ENCODE assay signal across 24 cellular contexts in genomic region chr10:79378383-79378646, GRCh38. TPM values are rescaled to one million over a fixed set of nuclear protein-coding genes. Genes with fewer than 3 reads are reported as not detected.
A peak's percentile ranks its signal among the peaks of the same experiment; 100 is the strongest.
DNase-seq lines count a peak whose midpoint lies in the region; ATAC-seq, FAIRE-seq and TF ChIP-seq lines count a peak whose summit lies in the region.
"Had no signal": no experiment of that assay in that cellular context is flagged by ENCODE, and none has a peak within 500 bp of the region (broad histone marks: within the 10 kb centered on the region; RNA-seq: fewer than 3 reads in every experiment).

No MANE protein-coding gene starts in this region.

- no peak overlapping the region for H3K27ac Mint-ChIP-seq in activated CD4-positive, alpha-beta memory T cell treated with anti-CD3 and anti-CD28 coated beads, Interleukin-2, amount 10 ng/mL, durations not matched to agents 7 days and 5 days
- no peak overlapping the region for H3K27ac Mint-ChIP-seq in activated CD4-positive, alpha-beta memory T cell treated with anti-CD3 and anti-CD28 coated beads for 36 hours
- no peak overlapping the region for H3K27ac Mint-ChIP-seq in CD8-positive, alpha-beta T cell
- H3K27ac Mint-ChIP-seq: B cell had no signal

- no peaks in the 10 kb centered on the region for H3K9me1 ChIP-seq in K562 (ENCODE audit: control insufficient read depth, insufficient read depth, low read length)

- H3K36me3 ChIP-seq in K562 (ENCODE audit: control insufficient read depth, insufficient read depth, low read length) (no peaks in the 10 kb centered on the region), stomach smooth muscle (ENCODE audit: control insufficient read depth in 2 of 2, insufficient read depth in 2 of 2, low read length in 2 of 2) (no peaks in the 10 kb centered on the region)
- H3K36me3 ChIP-seq in CD8-positive, alpha-beta T cell (ENCODE audit: insufficient read depth, low read length) = no peaks in the 10 kb centered on the region
- H3K36me3 ChIP-seq: HAP-1 had no signal

- FAIRE-seq in K562 (lab: Jason Lieb, UNC) = no peak

- no peak for TF ChIP-seq POLR2A in K562 (conservative IDR thresholded peaks at IDR 0.05)

- H3K79me2 ChIP-seq in K562 (ENCODE audit: control insufficient read depth, insufficient read depth, low read length) = no peaks in the 10 kb centered on the region

- peak; percentile 5 for DNase-seq in activated CD4-positive, alpha-beta memory T cell treated with anti-CD3 and anti-CD28 coated beads, Interleukin-2, amount 10 ng/mL, durations not matched to agents 7 days and 5 days
- no peak for DNase-seq in activated CD4-positive, alpha-beta memory T cell treated with anti-CD3 and anti-CD28 coated beads for 36 hours
- no peak for DNase-seq in K562 (ENCODE audit: extremely low read depth in 1 of 4, low spot score in 3 of 4)
- DNase-seq in mesenteric fat pad (ENCODE audit: low spot score) = peak; percentile 80
- DNase-seq in CD8-positive, alpha-beta T cell = no peak
- DNase-seq: Calu3, DMS79 treated with DMSO at 0.1 percent for 48 hours, GF-D8, GM23248, Kasumi-1, NCI-H1092 treated with DMSO at 0.1 percent for 48 hours, NCI-H1436 treated with DMSO at 0.1 percent for 48 hours, NCI-H187 treated with DMSO at 0.1 percent for 48 hours, NCI-H2171 treated with DMSO at 0.1 percent for 48 hours, NCI-H524, NCI-H748 treated with DMSO at 0.1 percent for 48 hours, PC-3, SK-N-SH had no signal

- H3K4me1 ChIP-seq in K562 (replicated peaks in 1 of 2; ENCODE audit: control insufficient read depth in 2 of 2, insufficient read depth in 2 of 2, low read length in 2 of 2) (peaks cover 11 to 25% of the 10 kb centered on the region in 2 experiments; a peak in 4 of 5 replicates), stomach smooth muscle (ENCODE audit: control insufficient read depth, insufficient read depth, low read length) (peaks cover 54% of the 10 kb centered on the region)
- no peaks in the 10 kb centered on the region for H3K4me1 ChIP-seq in CD8-positive, alpha-beta T cell (ENCODE audit: insufficient read depth, low read length)
- H3K4me1 ChIP-seq: HAP-1 had no signal

- WGBS in K562 (ENCODE audit: insufficient coverage, low coverage, missing lambda C conversion rate) = 52% methylated on average over 7 of the region's 7 CpGs

- H3K4me2 ChIP-seq in K562 (ENCODE audit: insufficient read depth, low read length) = no peak overlapping the region
- H3K4me2 ChIP-seq: SK-N-SH had no signal

- TF ChIP-seq CTCF in K562 (IDR thresholded peaks at IDR 0.05 in 2 of 3, conservative IDR thresholded peaks at IDR 0.05 in 1 of 3; ENCODE audit: insufficient read depth in 2 of 3, low read depth in 1 of 3, low read length in 3 of 3) = no peak
- TF ChIP-seq CTCF in CD8-positive, alpha-beta T cell (IDR thresholded peaks at IDR 0.05) = no peak

- H3K9me3 ChIP-seq in K562 (replicated peaks; ENCODE audit: control insufficient read depth, insufficient read depth, low read depth, low read length) = no peaks in the 10 kb centered on the region; the same call in 1 of the 2 replicates
- H3K9me3 ChIP-seq in stomach smooth muscle (ENCODE audit: control insufficient read depth in 2 of 2, low read length in 2 of 2) = no peaks in the 10 kb centered on the region
- no peaks in the 10 kb centered on the region for H3K9me3 ChIP-seq in CD8-positive, alpha-beta T cell (ENCODE audit: low read length)
- H3K9me3 ChIP-seq: HAP-1, SK-N-SH had no signal

- H3K27me3 Mint-ChIP-seq in activated CD4-positive, alpha-beta memory T cell treated with anti-CD3 and anti-CD28 coated beads, Interleukin-2, amount 10 ng/mL, durations not matched to agents 7 days and 5 days = peaks cover 3% of the 10 kb centered on the region
- no peaks in the 10 kb centered on the region for H3K27me3 Mint-ChIP-seq in activated CD4-positive, alpha-beta memory T cell treated with anti-CD3 and anti-CD28 coated beads for 36 hours
- no peaks in the 10 kb centered on the region for H3K27me3 Mint-ChIP-seq in CD8-positive, alpha-beta T cell (ENCODE audit: low read depth)
- H3K27me3 Mint-ChIP-seq: B cell had no signal

- ATAC-seq in K562 = no peak
- ATAC-seq in GM19035 (IDR thresholded peaks at IDR 0.05; ENCODE audit: unreplicated experiment) = no peak
- ATAC-seq in CD8-positive, alpha-beta T cell = no peak
- ATAC-seq in GM19463 (IDR thresholded peaks at IDR 0.05; ENCODE audit: unreplicated experiment) = no peak
- ATAC-seq: PC-3 had no signal

- H3K4me1 Mint-ChIP-seq in activated CD4-positive, alpha-beta memory T cell treated with anti-CD3 and anti-CD28 coated beads, Interleukin-2, amount 10 ng/mL, durations not matched to agents 7 days and 5 days = peaks cover 2% of the 10 kb centered on the region
- peaks cover 2% of the 10 kb centered on the region for H3K4me1 Mint-ChIP-seq in activated CD4-positive, alpha-beta memory T cell treated with anti-CD3 and anti-CD28 coated beads for 36 hours (ENCODE audit: low read depth)
- H3K4me1 Mint-ChIP-seq in CD8-positive, alpha-beta T cell (ENCODE audit: low read depth) = peaks cover 5% of the 10 kb centered on the region

- POLR2A ChIA-PET in activated CD4-positive, alpha-beta memory T cell treated with anti-CD3 and anti-CD28 coated beads, Interleukin-2, amount 10 ng/mL, durations not matched to agents 7 days and 5 days (lab: Charles Lee) = no interaction called here
- POLR2A ChIA-PET in activated CD4-positive, alpha-beta memory T cell treated with anti-CD3 and anti-CD28 coated beads for 36 hours (lab: Charles Lee) = no interaction called here
- POLR2A ChIA-PET in K562 (lab: Yijun Ruan, JAX) = no interaction called here
- POLR2A ChIA-PET in CD8-positive, alpha-beta T cell (lab: Charles Lee) = no interaction called here

- TF ChIP-seq EP300 in K562 (IDR thresholded peaks at IDR 0.05; ENCODE audit: low read length) = no peak

- H2AFZ ChIP-seq in K562 (ENCODE audit: low read depth, low read length) = no peak overlapping the region
- H2AFZ ChIP-seq: GM23248 had no signal

- H3K9ac ChIP-seq in K562 (ENCODE audit: insufficient read depth in 1 of 2, low read depth in 2 of 2, low read length in 2 of 2) (no peak overlapping the region), stomach smooth muscle (ENCODE audit: low read length in 2 of 2) (no peak overlapping the region)
- H3K9ac ChIP-seq: GM23248, SK-N-SH had no signal

- no peaks in the 10 kb centered on the region for H3K9me3 Mint-ChIP-seq in activated CD4-positive, alpha-beta memory T cell treated with anti-CD3 and anti-CD28 coated beads, Interleukin-2, amount 10 ng/mL, durations not matched to agents 7 days and 5 days
- no peaks in the 10 kb centered on the region for H3K9me3 Mint-ChIP-seq in activated CD4-positive, alpha-beta memory T cell treated with anti-CD3 and anti-CD28 coated beads for 36 hours
- no peaks in the 10 kb centered on the region for H3K9me3 Mint-ChIP-seq in CD8-positive, alpha-beta T cell

- no peak for TF ChIP-seq RAD21 in K562 (CRISPR knock-in tag; conservative IDR thresholded peaks at IDR 0.05 in 1 of 2, IDR thresholded peaks at IDR 0.05 in 1 of 2)

- no peak overlapping the region for H3K27ac ChIP-seq in K562 (ENCODE audit: extremely low read depth, low read depth, low read length)
- H3K27ac ChIP-seq in stomach smooth muscle (ENCODE audit: low read length) = peak overlapping the region; percentile 99
- H3K27ac ChIP-seq in CD8-positive, alpha-beta T cell (ENCODE audit: low read depth, low read length) = no peak overlapping the region
- H3K27ac ChIP-seq: 22Rv1, GM23248 had no signal

- in situ Hi-C loops in K562 (cut with MboI) = no loop called here

- H4K20me1 ChIP-seq in K562 (replicated peaks; ENCODE audit: control insufficient read depth, insufficient read depth, low read length) = no peaks in the 10 kb centered on the region

- no peaks in the 10 kb centered on the region for H3K36me3 Mint-ChIP-seq in activated CD4-positive, alpha-beta memory T cell treated with anti-CD3 and anti-CD28 coated beads, Interleukin-2, amount 10 ng/mL, durations not matched to agents 7 days and 5 days (ENCODE audit: low read depth)
- H3K36me3 Mint-ChIP-seq in activated CD4-positive, alpha-beta memory T cell treated with anti-CD3 and anti-CD28 coated beads for 36 hours = no peaks in the 10 kb centered on the region
- H3K36me3 Mint-ChIP-seq in CD8-positive, alpha-beta T cell = no peaks in the 10 kb centered on the region

- CTCF ChIA-PET in activated CD4-positive, alpha-beta memory T cell treated with anti-CD3 and anti-CD28 coated beads, Interleukin-2, amount 10 ng/mL, durations not matched to agents 7 days and 5 days (lab: Charles Lee) = no interaction called here
- CTCF ChIA-PET in activated CD4-positive, alpha-beta memory T cell treated with anti-CD3 and anti-CD28 coated beads for 36 hours (lab: Charles Lee) = no interaction called here
- CTCF ChIA-PET in K562 (lab: Yijun Ruan, JAX; ENCODE audit: low intra/inter-chr PET ratio) = no interaction called here
- CTCF ChIA-PET in CD8-positive, alpha-beta T cell (lab: Charles Lee) = no interaction called here

- H3K27me3 ChIP-seq in K562 (ENCODE audit: control insufficient read depth in 2 of 2, insufficient read depth in 2 of 2, low read length in 2 of 2) (peaks cover 0 to 21% of the 10 kb centered on the region in 2 experiments; a peak in 3 of 5 replicates), stomach smooth muscle (ENCODE audit: control insufficient read depth in 1 of 2, insufficient read depth in 2 of 2, low read length in 2 of 2) (no peaks in the 10 kb centered on the region)
- H3K27me3 ChIP-seq in CD8-positive, alpha-beta T cell (ENCODE audit: insufficient read depth, low read length) = no peaks in the 10 kb centered on the region

- intact Hi-C loops in activated CD4-positive, alpha-beta memory T cell treated with anti-CD3 and anti-CD28 coated beads for 36 hours (cut with micrococcal nuclease) = no loop called here
- intact Hi-C loops in K562 (cut with micrococcal nuclease) = no loop called here
- intact Hi-C loops in CD8-positive, alpha-beta T cell (cut with DNase I, micrococcal nuclease) = loop anchor here in 1 of 2 experiments (10.0 kb wide), 2 partner anchors 556 to 676 kb away; no protein-coding TSS in a partner anchor

- H3K4me3 Mint-ChIP-seq in activated CD4-positive, alpha-beta memory T cell treated with anti-CD3 and anti-CD28 coated beads, Interleukin-2, amount 10 ng/mL, durations not matched to agents 7 days and 5 days = no peak overlapping the region
- H3K4me3 Mint-ChIP-seq in activated CD4-positive, alpha-beta memory T cell treated with anti-CD3 and anti-CD28 coated beads for 36 hours = no peak overlapping the region
- no peak overlapping the region for H3K4me3 Mint-ChIP-seq in CD8-positive, alpha-beta T cell
- H3K4me3 Mint-ChIP-seq: B cell had no signal

- no TSS peak for BruUV-seq in K562 (replicated peaks; lab: Mats Ljungman, UMichigan)

- H3K4me3 ChIP-seq in K562 = no peak overlapping the region
- H3K4me3 ChIP-seq in stomach smooth muscle (ENCODE audit: low read length in 2 of 2) = no peak overlapping the region
- no peak overlapping the region for H3K4me3 ChIP-seq in CD8-positive, alpha-beta T cell (ENCODE audit: low read depth, low read length)
- H3K4me3 ChIP-seq: GM23248, HAP-1 had no signal

RNA-seq across cellular contexts. Expression of gene PPIF, which starts 31.0 kb away (rescaled TPM):
- 10 to 100 TPM; 80.7 to 88.4 TPM for total RNA-seq in activated CD4-positive, alpha-beta memory T cell treated with anti-CD3 and anti-CD28 coated beads, Interleukin-2, amount 10 ng/mL, durations not matched to agents 7 days and 5 days
- total RNA-seq in activated CD4-positive, alpha-beta memory T cell treated with anti-CD3 and anti-CD28 coated beads for 36 hours = 10 to 100 TPM; 87.2 to 94.0 TPM
- 96.3 and 215 TPM in 2 replicates for total RNA-seq in K562 (2011; cell fraction: chromatin; rRNA removed; ENCODE audit: low replicate concordance)
- 144 and 155 TPM in 2 replicates for total RNA-seq in K562 (2011; cell fraction: nucleolus; rRNA removed)
- total RNA-seq in K562 (2011; cell fraction: nucleoplasm; rRNA removed) = 118 and 119 TPM in 2 replicates
- 53.4 and 69.8 TPM in 2 replicates for total RNA-seq in K562 (2014; rRNA removed)
- total RNA-seq in K562 (2014; rRNA removed; fragmentation: Illumina TruSeq; extraction: Trizol) = 97.7 and 108 TPM in 2 replicates
- total RNA-seq in K562 (2015; rRNA removed; fragmentation: Illumina TruSeq; extraction: Trizol) = 117 and 119 TPM in 2 replicates
- 235 and 239 TPM in 2 replicates for total RNA-seq in K562 (2021)
- polyA plus RNA-seq in K562 (2011; rRNA removed) = 148 and 175 TPM in 2 replicates
- polyA plus RNA-seq in K562 (2011; cell fraction: cytosol; rRNA removed) = 202 and 255 TPM in 2 replicates
- polyA plus RNA-seq in K562 (2011; cell fraction: nucleus; rRNA removed) = 198 and 337 TPM in 2 replicates
- polyA plus RNA-seq in K562 (2012) = 180 and 222 TPM in 2 replicates
- polyA plus RNA-seq in K562 (2014; fragmentation: Illumina TruSeq; extraction: Trizol) = 250 and 287 TPM in 2 replicates
- 10 to 100 TPM; 40.9 to 51.1 TPM for polyA plus RNA-seq in K562 (2014; fragmentation: Nextera tagmentation; extraction: Ambion mirVana)
- polyA plus RNA-seq in K562 (2014; rRNA removed) = 154 and 168 TPM in 2 replicates
- 91.8 and 131 TPM in 2 replicates for polyA minus RNA-seq in K562 (2011; rRNA and poly(A)+ RNA removed)
- 98.9 and 104 TPM in 2 replicates for polyA minus RNA-seq in K562 (2011; cell fraction: cytosol; rRNA and poly(A)+ RNA removed)
- polyA minus RNA-seq in K562 (2011; cell fraction: nucleus; rRNA and poly(A)+ RNA removed) = 116 and 136 TPM in 2 replicates
- total RNA-seq in mesenteric fat pad = 181 TPM
- 10 to 100 TPM; 33.7 to 36.4 TPM for total RNA-seq in CD8-positive, alpha-beta T cell

Comparison
In these comparisons a context has a peak if more than half of its experiments do, and no peak if none do; other contexts are left out.
1. DNase-seq: peak in activated CD4-positive, alpha-beta memory T cell treated with anti-CD3 and anti-CD28 coated beads, Interleukin-2, amount 10 ng/mL, durations not matched to agents 7 days and 5 days (single experiment) and mesenteric fat pad (single experiment); none in activated CD4-positive, alpha-beta memory T cell treated with anti-CD3 and anti-CD28 coated beads for 36 hours (single experiment), K562 (0 of 4) and CD8-positive, alpha-beta T cell (0 of 7).